In genomic region chr18:74278058-74278457, GRCh38 we compare ENCODE assay signal across 2 cellular contexts.
TF ChIP-seq lines count a peak whose summit lies in the region.

No MANE protein-coding gene starts in this region.

TF ChIP-seq in GM23338, 12 proteins besides CTCF, POLR2A, EP300 and RAD21:
- TF ChIP-seq REST (IDR thresholded peaks at IDR 0.05; ENCODE audit: unreplicated experiment): no peak
- no peak for TF ChIP-seq NANOG (IDR thresholded peaks at IDR 0.05; ENCODE audit: borderline replicate concordance)
- TF ChIP-seq STAT1 (IDR thresholded peaks at IDR 0.05; ENCODE audit: unreplicated experiment): no peak
- TF ChIP-seq EZH2phosphoT487 (IDR thresholded peaks at IDR 0.05; ENCODE audit: unreplicated experiment): no peak
- no peak for TF ChIP-seq ZNF331 (CRISPR knock-in tag; IDR thresholded peaks at IDR 0.05; ENCODE audit: low read depth)
- no peak for TF ChIP-seq ETS1 (IDR thresholded peaks at IDR 0.05)
- no peak for TF ChIP-seq ZNF114 (CRISPR knock-in tag; IDR thresholded peaks at IDR 0.05)
- no peak for TF ChIP-seq POLR2AphosphoS5 (IDR thresholded peaks at IDR 0.05; ENCODE audit: low read depth)

TF ChIP-seq in H1, 55 proteins besides CTCF, POLR2A, EP300 and RAD21:
- TF ChIP-seq KDM1A (IDR thresholded peaks at IDR 0.05; ENCODE audit: borderline replicate concordance, low read length) (no peak), MAX (IDR thresholded peaks at IDR 0.05) (no peak), POU5F1 (IDR thresholded peaks at IDR 0.05; ENCODE audit: low read depth, low read length) (no peak), HDAC2 (IDR thresholded peaks at IDR 0.05; ENCODE audit: borderline replicate concordance in 1 of 2, low read depth in 2 of 2, low read length in 2 of 2) (no peak), RFX5 (IDR thresholded peaks at IDR 0.05; ENCODE audit: borderline replicate concordance, low read depth, low read length) (no peak), PHF8 (conservative IDR thresholded peaks at IDR 0.05; ENCODE audit: low read depth, low read length) (no peak)
TF ChIP-seq in H1: peak in this region for 0.
